In genomic region chr10:33134011-33134751, GRCh38 we compare ENCODE assay signal across 8 cellular contexts.
DNase-seq lines count a peak whose midpoint lies in the region; ATAC-seq, FAIRE-seq and TF ChIP-seq lines count a peak whose summit lies in the region.

No MANE protein-coding gene starts in this region.

- H3K36me3 ChIP-seq in PC-9 (ENCODE audit: low read depth) (no peaks in the 10 kb centered on the region), keratinocyte (ENCODE audit: control insufficient read depth in 2 of 2, extremely low read depth in 1 of 2, insufficient read depth in 2 of 2, low read length in 2 of 2) (no peaks in the 10 kb centered on the region)

- intact Hi-C loops in PC-9 (cut with micrococcal nuclease; ENCODE audit: unreplicated experiment) = loop anchor here (1.0 to 10.0 kb wide), 3 partner anchors 19 to 141 kb away; no protein-coding TSS in a partner anchor

- dilution Hi-C loops in keratinocyte (cut with MboI; ENCODE audit: extremely low pct_ligation_motif_present, low sequenced_read_pairs) = no loop called here

- H3K4me3 ChIP-seq in PC-9 = no peak overlapping the region
- peak overlapping the region in 2 of 3 experiments; percentile 23 to 29 for H3K4me3 ChIP-seq in keratinocyte (ENCODE audit: control insufficient read depth in 2 of 3, extremely low read depth in 1 of 3, insufficient read depth in 2 of 3, low read depth in 1 of 3, low read length in 3 of 3)

- H3K9ac ChIP-seq in keratinocyte (ENCODE audit: control insufficient read depth, extremely low read depth, insufficient read depth, low read length) = peak overlapping the region; percentile 81

- peak overlapping the region; percentile 67 for H3K4me2 ChIP-seq in PC-9
- peak overlapping the region; percentile 84 for H3K4me2 ChIP-seq in keratinocyte (ENCODE audit: control insufficient read depth, extremely low read depth, insufficient read depth, low read depth, low read length)

- no peaks in the 10 kb centered on the region for H3K27me3 ChIP-seq in PC-9 (ENCODE audit: insufficient read depth, low read depth)
- H3K27me3 ChIP-seq in keratinocyte (ENCODE audit: control insufficient read depth, extremely low read depth, insufficient read depth, low read length) = no peaks in the 10 kb centered on the region

- CTCF ChIA-PET in PC-9 (lab: Charles Lee) = interaction anchor here (0.6 kb wide), 1 partner anchor 18 kb away, joined by 3 read pairs; no protein-coding TSS in a partner anchor

- H3K79me2 ChIP-seq in PC-9 (ENCODE audit: low read depth) = no peaks in the 10 kb centered on the region
- H3K79me2 ChIP-seq in keratinocyte (ENCODE audit: control insufficient read depth, insufficient read depth, low read length) = no peaks in the 10 kb centered on the region

- peak; percentile 99 for FAIRE-seq in keratinocyte (lab: Jason Lieb, UNC)

- no peaks in the 10 kb centered on the region for H3K9me1 ChIP-seq in keratinocyte (ENCODE audit: control insufficient read depth, extremely low read depth, insufficient read depth, low read length)

- H3K9me2 ChIP-seq in PC-9 (ENCODE audit: insufficient read depth) = no peaks in the 10 kb centered on the region

- H3K9me3 ChIP-seq in PC-9 (ENCODE audit: insufficient read depth, low read depth) (no peaks in the 10 kb centered on the region; the same call in 1 of the 2 replicates), keratinocyte (ENCODE audit: control insufficient read depth, low read depth, low read length) (no peaks in the 10 kb centered on the region)

- no peak for TF ChIP-seq CTCF in AG09319 (IDR thresholded peaks at IDR 0.05; ENCODE audit: low read depth, low read length)
- no peak for TF ChIP-seq CTCF in PC-9 (conservative IDR thresholded peaks at IDR 0.05)
- TF ChIP-seq CTCF in keratinocyte (optimal IDR thresholded peaks at IDR 0.05 in 1 of 3, IDR thresholded peaks at IDR 0.05 in 1 of 3, conservative IDR thresholded peaks at IDR 0.05 in 1 of 3; ENCODE audit: extremely low read depth in 1 of 3, insufficient read depth in 2 of 3, low read length in 3 of 3) = no peak

- H4K20me1 ChIP-seq in PC-9 (ENCODE audit: insufficient read depth) (no peaks in the 10 kb centered on the region), keratinocyte (ENCODE audit: control insufficient read depth, extremely low read depth, insufficient read depth, low read length) (no peaks in the 10 kb centered on the region)

- BruUV-seq in PC-9 (replicated peaks; lab: Mats Ljungman, UMichigan) = TSS peak; percentile 84

- H3K4me1 ChIP-seq in PC-9 (replicated peaks; ENCODE audit: insufficient read depth) = peaks cover 42% of the 10 kb centered on the region
- peaks cover 63% of the 10 kb centered on the region for H3K4me1 ChIP-seq in keratinocyte (ENCODE audit: control insufficient read depth, extremely low read depth, insufficient read depth, low read length)

- H3K27ac ChIP-seq in PC-9 (peak overlapping the region; percentile 95), keratinocyte (ENCODE audit: control insufficient read depth, insufficient read depth, low read length) (peak overlapping the region; percentile 99)

- POLR2A ChIA-PET in PC-9 (lab: Charles Lee; ENCODE audit: unreplicated experiment) = interaction anchor here (0.8 kb wide), 1 partner anchor 19 kb away, joined by 4 read pairs; no protein-coding TSS in a partner anchor

- H3F3A ChIP-seq in PC-9 (ENCODE audit: insufficient read depth, low read depth) = peaks cover 19% of the 10 kb centered on the region

- H2AFZ ChIP-seq in PC-9 = peak overlapping the region; percentile 29; the same call in 1 of the 2 replicates
- peak overlapping the region; percentile 63 for H2AFZ ChIP-seq in keratinocyte (ENCODE audit: control insufficient read depth, low read length)

- ATAC-seq in GM21529 (IDR thresholded peaks at IDR 0.05; ENCODE audit: unreplicated experiment) = peak; percentile 76

- DNase-seq in AG09319 (ENCODE audit: extremely low read depth, low read depth) (peak; percentile 44), PC-9 (peak; percentile 80 to 97), keratinocyte (ENCODE audit: low read depth, low spot score) (peak; percentile 99), NCI-H146 (lab: John Stamatoyannopoulos, UW) (no peak), midbrain (lab: John Stamatoyannopoulos, UW) (no peak)
- DNase-seq in activated gamma-delta T cell treated with anti-CD3 and anti-CD28 coated beads, Interleukin-2, amount 50 U/mL, for 16 hours (ENCODE audit: low read depth) = peak; percentile 58
- DNase-seq in stimulated activated CD8-positive, alpha-beta memory T cell treated with anti-CD3 and anti-CD28 coated beads, Interleukin-12 subunit alpha, Interleukin-12 subunit beta, amount 100 ng/mL, for 4 hours (ENCODE audit: low read depth) = peak; percentile 60

Comparison
In these comparisons a context has a peak if more than half of its experiments do, and no peak if none do; other contexts are left out.
1. DNase-seq: peak in AG09319 (single experiment), PC-9 (2 of 2), activated gamma-delta T cell treated with anti-CD3 and anti-CD28 coated beads, Interleukin-2, amount 50 U/mL, for 16 hours (single experiment), keratinocyte (single experiment) and stimulated activated CD8-positive, alpha-beta memory T cell treated with anti-CD3 and anti-CD28 coated beads, Interleukin-12 subunit alpha, Interleukin-12 subunit beta, amount 100 ng/mL, for 4 hours (single experiment); none in NCI-H146 (single experiment) and midbrain (single experiment).